ENCODE assay signal across 39 cellular contexts in the genomic region with DNA sequence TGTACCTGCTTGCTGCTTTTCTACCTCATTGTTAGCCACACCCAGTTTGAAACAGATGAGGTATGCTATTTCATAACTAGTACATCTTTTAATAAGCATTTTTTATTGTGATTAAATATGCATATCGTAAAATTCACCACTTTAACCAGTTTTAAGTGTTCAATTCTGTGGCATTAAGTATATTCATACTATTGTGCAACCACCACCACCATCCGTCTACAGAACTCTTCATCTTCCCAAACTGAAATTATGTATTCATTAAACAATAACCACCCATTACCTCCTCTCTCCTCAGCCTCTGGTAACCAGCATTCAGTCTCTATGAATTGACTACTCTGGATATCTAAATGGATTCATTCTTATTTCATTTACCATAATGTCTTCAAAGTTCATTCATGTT.
"Had no signal": no experiment of that assay in that cellular context is flagged by ENCODE, and none has a peak within 500 bp of the region (broad histone marks: within the 10 kb centered on the region; RNA-seq: fewer than 3 reads in every experiment).

No MANE protein-coding gene starts in this region.

- H3K27me3 Mint-ChIP-seq: activated naive CD4-positive, alpha-beta T cell treated with anti-CD3 and anti-CD28 coated beads, Interleukin-2, amount 10 ng/mL, durations not matched to agents 7 days and 5 days; activated naive CD4-positive, alpha-beta T cell treated with anti-CD3 and anti-CD28 coated beads, Interleukin-2, amount 50 U/mL, for 24 hours; activated naive CD8-positive, alpha-beta T cell; activated naive CD8-positive, alpha-beta T cell treated with anti-CD3 and anti-CD28 coated beads for 36 hours; activated naive CD8-positive, alpha-beta T cell treated with anti-CD3 and anti-CD28 coated beads, Interleukin-2, amount 10 ng/mL, durations not matched to agents 7 days and 5 days; activated naive CD8-positive, alpha-beta T cell treated with anti-CD3 and anti-CD28 coated beads, Interleukin-2, amount 50 U/mL, for 24 hours; activated T-cell treated with anti-CD3 and anti-CD28 coated beads, Interleukin-2, amount 50 U/mL, for 24 hours; activated T-helper 17 cell treated with anti-CD3 and anti-CD28 coated beads, Interleukin-2, amount 50 U/mL, for 72 hours; brain; central memory CD8-positive, alpha-beta T cell had no signal

- ATAC-seq: activated naive CD4-positive, alpha-beta T cell treated with anti-CD3 and anti-CD28 coated beads, Interleukin-2, amount 50 U/mL, for 72 hours; activated naive CD8-positive, alpha-beta T cell treated with anti-CD3 and anti-CD28 coated beads, Interleukin-2, amount 50 U/mL, for 24 hours; activated T-cell treated with anti-CD3 and anti-CD28 coated beads, Interleukin-2, amount 50 U/mL, for 4 hours; activated T-cell treated with anti-CD3 and anti-CD28 coated beads, Interleukin-2, amount 50 U/mL, for 72 hours; activated T-helper 17 cell treated with anti-CD3 and anti-CD28 coated beads, Interleukin-2, amount 50 U/mL, for 72 hours; body of pancreas had no signal

- FAIRE-seq: astrocyte, bronchial epithelial cell had no signal

- H3K27ac ChIP-seq: adrenal gland, ascending aorta, body of pancreas, brain microvascular endothelial cell, breast epithelium, cardiac muscle cell had no signal

- H3K27me3 ChIP-seq: adrenal gland, ascending aorta, body of pancreas, brain microvascular endothelial cell, breast epithelium, cardiac muscle cell had no signal

- H3K27ac Mint-ChIP-seq: activated naive CD4-positive, alpha-beta T cell treated with anti-CD3 and anti-CD28 coated beads for 36 hours; activated naive CD4-positive, alpha-beta T cell treated with anti-CD3 and anti-CD28 coated beads, Interleukin-2, amount 10 ng/mL, durations not matched to agents 7 days and 5 days; activated naive CD4-positive, alpha-beta T cell treated with anti-CD3 and anti-CD28 coated beads, Interleukin-2, amount 50 U/mL, for 24 hours; activated naive CD4-positive, alpha-beta T cell treated with anti-CD3 and anti-CD28 coated beads, Interleukin-2, amount 50 U/mL, for 72 hours; activated naive CD8-positive, alpha-beta T cell; activated naive CD8-positive, alpha-beta T cell treated with anti-CD3 and anti-CD28 coated beads for 36 hours; activated naive CD8-positive, alpha-beta T cell treated with anti-CD3 and anti-CD28 coated beads, Interleukin-2, amount 10 ng/mL, durations not matched to agents 7 days and 5 days; activated naive CD8-positive, alpha-beta T cell treated with anti-CD3 and anti-CD28 coated beads, Interleukin-2, amount 50 U/mL, for 24 hours; activated T-cell treated with anti-CD3 and anti-CD28 coated beads, Interleukin-2, amount 50 U/mL, for 24 hours; activated T-cell treated with anti-CD3 and anti-CD28 coated beads, Interleukin-2, amount 50 U/mL, for 72 hours; activated T-helper 1 cell treated with anti-CD3 and anti-CD28 coated beads, Interleukin-12 subunit alpha, Interleukin-12 subunit beta, Interleukin-2, Interleukin-4 antibody, amounts not matched to agents 30 ng/mL and 10 ng/mL and 1 ng/mL, durations not matched to agents 14 hours and 24 hours and 36 hours; activated T-helper 17 cell treated with anti-CD3 and anti-CD28 coated beads, Interleukin-2, amount 50 U/mL, for 72 hours; activated T-helper 2 cell treated with anti-CD3 and anti-CD28 coated beads, Interferon-gamma antibody, Interleukin-2, Interleukin-4, amounts not matched to agents 10 μg/mL and 5 μg/mL and 100 μg/mL, durations not matched to agents 14 hours and 24 hours and 36 hours; brain had no signal

- H3K4me3 Mint-ChIP-seq: activated naive CD4-positive, alpha-beta T cell treated with anti-CD3 and anti-CD28 coated beads for 36 hours; activated naive CD4-positive, alpha-beta T cell treated with anti-CD3 and anti-CD28 coated beads, Interleukin-2, amount 10 ng/mL, durations not matched to agents 7 days and 5 days; activated naive CD4-positive, alpha-beta T cell treated with anti-CD3 and anti-CD28 coated beads, Interleukin-2, amount 50 U/mL, for 24 hours; activated naive CD8-positive, alpha-beta T cell; activated naive CD8-positive, alpha-beta T cell treated with anti-CD3 and anti-CD28 coated beads for 36 hours; activated naive CD8-positive, alpha-beta T cell treated with anti-CD3 and anti-CD28 coated beads, Interleukin-2, amount 10 ng/mL, durations not matched to agents 7 days and 5 days; activated naive CD8-positive, alpha-beta T cell treated with anti-CD3 and anti-CD28 coated beads, Interleukin-2, amount 50 U/mL, for 24 hours; activated T-cell treated with anti-CD3 and anti-CD28 coated beads, Interleukin-2, amount 50 U/mL, for 24 hours; activated T-cell treated with anti-CD3 and anti-CD28 coated beads, Interleukin-2, amount 50 U/mL, for 4 hours; activated T-cell treated with anti-CD3 and anti-CD28 coated beads, Interleukin-2, amount 50 U/mL, for 72 hours; activated T-helper 1 cell treated with anti-CD3 and anti-CD28 coated beads, Interleukin-12 subunit alpha, Interleukin-12 subunit beta, Interleukin-2, Interleukin-4 antibody, amounts not matched to agents 30 ng/mL and 10 ng/mL and 1 ng/mL, durations not matched to agents 14 hours and 24 hours and 36 hours; activated T-helper 17 cell treated with anti-CD3 and anti-CD28 coated beads, Interleukin-2, amount 50 U/mL, for 72 hours; brain; central memory CD8-positive, alpha-beta T cell had no signal

- DNase-seq: activated effector memory CD4-positive, alpha-beta T cell treated with anti-CD3 and anti-CD28 coated beads, Interleukin-2, amount 50 U/mL, for 16 hours; activated effector memory CD4-positive, alpha-beta T cell treated with Interleukin-2 at 50 U/mL for 16 hours; activated gamma-delta T cell; activated gamma-delta T cell treated with Interleukin-2 at 50 U/mL for 16 hours; activated naive CD4-positive, alpha-beta T cell; activated naive CD4-positive, alpha-beta T cell treated with anti-CD3 and anti-CD28 coated beads for 36 hours; activated naive CD4-positive, alpha-beta T cell treated with anti-CD3 and anti-CD28 coated beads, Interleukin-2, amount 10 ng/mL, durations not matched to agents 7 days and 5 days; activated naive CD4-positive, alpha-beta T cell treated with anti-CD3 and anti-CD28 coated beads, Interleukin-2, amount 50 U/mL, for 16 hours; activated naive CD4-positive, alpha-beta T cell treated with Interleukin-2 at 50 U/mL for 16 hours; activated naive CD8-positive, alpha-beta T cell treated with anti-CD3 and anti-CD28 coated beads for 36 hours; activated naive CD8-positive, alpha-beta T cell treated with anti-CD3 and anti-CD28 coated beads, Interleukin-2, amount 10 ng/mL, durations not matched to agents 7 days and 5 days; activated naive CD8-positive, alpha-beta T cell treated with anti-CD3 and anti-CD28 coated beads, Interleukin-2, amount 50 U/mL, for 24 hours; activated T-cell treated with anti-CD3 and anti-CD28 coated beads, Interleukin-2, amount 50 U/mL, for 24 hours; activated T-cell treated with anti-CD3 and anti-CD28 coated beads, Interleukin-2, amount 50 U/mL, for 4 hours; activated T-cell treated with anti-CD3 and anti-CD28 coated beads, Interleukin-2, amount 50 U/mL, for 48 hours; activated T-cell treated with anti-CD3 and anti-CD28 coated beads, Interleukin-2, amount 50 U/mL, for 72 hours; adrenal gland; amniotic stem cell; amygdala; anterior cingulate cortex; aorta; body of pancreas; brain microvascular endothelial cell; caudate nucleus; central memory CD4-positive, alpha-beta T cell; cerebellar nuclear complex had no signal

- H3K4me1 ChIP-seq: ascending aorta, body of pancreas, breast epithelium had no signal

- H3K9me3 Mint-ChIP-seq: activated naive CD4-positive, alpha-beta T cell treated with anti-CD3 and anti-CD28 coated beads for 36 hours; activated naive CD4-positive, alpha-beta T cell treated with anti-CD3 and anti-CD28 coated beads, Interleukin-2, amount 10 ng/mL, durations not matched to agents 7 days and 5 days; activated naive CD4-positive, alpha-beta T cell treated with anti-CD3 and anti-CD28 coated beads, Interleukin-2, amount 50 U/mL, for 24 hours; activated naive CD4-positive, alpha-beta T cell treated with anti-CD3 and anti-CD28 coated beads, Interleukin-2, amount 50 U/mL, for 72 hours; activated naive CD8-positive, alpha-beta T cell treated with anti-CD3 and anti-CD28 coated beads for 36 hours; activated naive CD8-positive, alpha-beta T cell treated with anti-CD3 and anti-CD28 coated beads, Interleukin-2, amount 10 ng/mL, durations not matched to agents 7 days and 5 days; activated naive CD8-positive, alpha-beta T cell treated with anti-CD3 and anti-CD28 coated beads, Interleukin-2, amount 50 U/mL, for 24 hours; activated T-cell treated with anti-CD3 and anti-CD28 coated beads, Interleukin-2, amount 50 U/mL, for 24 hours; activated T-cell treated with anti-CD3 and anti-CD28 coated beads, Interleukin-2, amount 50 U/mL, for 4 hours; activated T-cell treated with anti-CD3 and anti-CD28 coated beads, Interleukin-2, amount 50 U/mL, for 72 hours; activated T-helper 1 cell treated with anti-CD3 and anti-CD28 coated beads, Interleukin-12 subunit alpha, Interleukin-12 subunit beta, Interleukin-2, Interleukin-4 antibody, amounts not matched to agents 30 ng/mL and 10 ng/mL and 1 ng/mL, durations not matched to agents 14 hours and 24 hours and 36 hours; activated T-helper 17 cell treated with anti-CD3 and anti-CD28 coated beads, Interleukin-2, amount 50 U/mL, for 72 hours; activated T-helper 2 cell treated with anti-CD3 and anti-CD28 coated beads, Interferon-gamma antibody, Interleukin-2, Interleukin-4, amounts not matched to agents 10 μg/mL and 5 μg/mL and 100 μg/mL, durations not matched to agents 14 hours and 24 hours and 36 hours; brain; central memory CD8-positive, alpha-beta T cell had no signal

- H3K36me3 ChIP-seq: breast epithelium had no signal

- H3K9me3 ChIP-seq: adrenal gland, ascending aorta, body of pancreas, breast epithelium had no signal

- H3K4me3 ChIP-seq: adrenal gland, ascending aorta, body of pancreas, breast epithelium, cardiac muscle cell had no signal
